In the genomic region with DNA sequence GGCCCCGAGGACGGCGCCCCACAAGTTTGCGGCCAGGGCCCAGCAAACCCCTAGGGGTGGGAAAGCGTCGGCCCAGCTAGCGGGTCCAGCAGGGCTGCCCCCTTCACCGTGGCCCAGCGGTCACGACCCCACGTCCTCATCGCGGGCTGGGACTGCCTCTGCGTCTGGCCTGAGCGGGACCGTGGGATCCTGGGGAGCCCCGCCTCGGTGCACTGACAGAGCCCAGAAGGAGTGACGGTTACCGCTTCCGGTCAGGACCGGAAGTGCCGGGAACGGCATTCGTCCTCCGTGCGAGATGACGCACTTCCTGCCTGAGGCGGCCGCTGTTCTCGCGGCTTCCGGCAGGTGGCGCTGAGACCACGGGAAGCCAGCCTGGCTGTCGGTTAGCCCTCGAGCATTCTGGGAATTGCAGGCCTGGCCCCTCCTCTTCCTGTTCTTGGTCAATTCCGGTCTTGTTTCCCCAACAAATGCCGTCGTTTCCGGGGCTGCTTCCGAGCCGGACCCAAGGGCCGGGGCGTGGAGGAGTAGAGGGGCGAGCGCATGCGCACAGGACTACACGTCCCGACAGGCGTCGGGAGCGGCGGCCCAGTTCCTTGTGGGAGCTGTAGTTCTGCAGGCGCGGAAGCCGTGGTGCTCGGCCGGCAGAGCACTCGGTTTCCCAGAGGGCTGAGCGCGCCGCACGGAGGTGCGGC, we compare ENCODE assay signal across 8 cellular contexts. TPM values are rescaled to one million over a fixed set of nuclear protein-coding genes. Genes with fewer than 3 reads are reported as not detected.
DNase-seq lines count a peak whose midpoint lies in the region; ATAC-seq and TF ChIP-seq lines count a peak whose summit lies in the region.

TSSC4 (plus strand) TSS at position 682 of the 692 bp plus-strand sequence. CDS start 1,884 bp downstream, outside the sequence.

- H3K4me3 Mint-ChIP-seq in activated CD4-positive, alpha-beta memory T cell treated with anti-CD3 and anti-CD28 coated beads for 36 hours = peak within 1 kb of the TSS; percentile 84

- no peaks in the 10 kb centered on the region for H3K9me3 Mint-ChIP-seq in activated CD4-positive, alpha-beta memory T cell treated with anti-CD3 and anti-CD28 coated beads for 36 hours

- DNase-seq in CD1c-positive myeloid dendritic cell (ENCODE audit: extremely low spot score) (peak; percentile 100), NCI-H82 (lab: John Stamatoyannopoulos, UW) (peak; percentile 99), dorsolateral prefrontal cortex (peak; percentile 98 to 99 (median 98)), right lobe of liver (peak; percentile 100)
- DNase-seq in activated CD4-positive, alpha-beta memory T cell treated with anti-CD3 and anti-CD28 coated beads for 36 hours = peak; percentile 99
- peak; percentile 97 to 99 for DNase-seq in stimulated activated CD4-positive, alpha-beta T cell treated with anti-CD3 and anti-CD28 coated beads, Interleukin-4, amount 100 ng/mL, for 48 hours (ENCODE audit: low read depth in 2 of 2)

- H3K4me1 Mint-ChIP-seq in activated CD4-positive, alpha-beta memory T cell treated with anti-CD3 and anti-CD28 coated beads for 36 hours (ENCODE audit: low read depth) = peaks cover 15% of the 10 kb centered on the region

- TF ChIP-seq POLR2A in right lobe of liver (IDR thresholded peaks at IDR 0.05) = peak; percentile 81

- H3K4me1 ChIP-seq in right lobe of liver = peaks cover 0 to 21% (median 7%) of the 10 kb centered on the region in 4 donors

- H3K9me3 ChIP-seq in right lobe of liver = no peaks in the 10 kb centered on the region

- peak within 1 kb of the TSS; percentile 65 to 100 (median 98) for H3K4me3 ChIP-seq in dorsolateral prefrontal cortex
- peak within 1 kb of the TSS; percentile 59 to 100 (median 92) for H3K4me3 ChIP-seq in right lobe of liver

- H3K27ac ChIP-seq in dorsolateral prefrontal cortex = peak within 1 kb of the TSS; percentile 68 to 99 (median 96)
- peak within 1 kb of the TSS; percentile 94 to 95 (median 94) for H3K27ac ChIP-seq in right lobe of liver

- H3K36me3 ChIP-seq in right lobe of liver = peaks cover 5 to 42% (median 13%) of the 10 kb centered on the region in 4 donors

- peak within 1 kb of the TSS; percentile 82 for H3K27ac Mint-ChIP-seq in activated CD4-positive, alpha-beta memory T cell treated with anti-CD3 and anti-CD28 coated beads for 36 hours

- WGBS in right lobe of liver (ENCODE audit: insufficient coverage, low coverage, low lambda C conversion rate, missing lambda C conversion rate) = 0% methylated on average over 16 of the region's 65 CpGs

- no peaks in the 10 kb centered on the region for H3K27me3 Mint-ChIP-seq in activated CD4-positive, alpha-beta memory T cell treated with anti-CD3 and anti-CD28 coated beads for 36 hours

- CTCF ChIA-PET in activated CD4-positive, alpha-beta memory T cell treated with anti-CD3 and anti-CD28 coated beads for 36 hours (lab: Charles Lee) = interaction anchor here (0.8 to 2.4 kb wide), 13 partner anchors 13 to 130 kb away, joined by 3 to 26 read pairs (median 4); partner anchors contain the start of genes C11orf21, CD81 and TSPAN32

- H3K27me3 ChIP-seq in dorsolateral prefrontal cortex (no peaks in the 10 kb centered on the region), right lobe of liver (no peaks in the 10 kb centered on the region)

- ATAC-seq in GM19395 (IDR thresholded peaks at IDR 0.05; ENCODE audit: unreplicated experiment) (peak; percentile 87), HG03571 (IDR thresholded peaks at IDR 0.05; ENCODE audit: unreplicated experiment) (peak; percentile 74), right lobe of liver (peak; percentile 86 to 91 (median 90))

- H3K36me3 Mint-ChIP-seq in activated CD4-positive, alpha-beta memory T cell treated with anti-CD3 and anti-CD28 coated beads for 36 hours = peaks cover 2% of the 10 kb centered on the region

- intact Hi-C loops in activated CD4-positive, alpha-beta memory T cell treated with anti-CD3 and anti-CD28 coated beads for 36 hours (cut with micrococcal nuclease) = loop anchor here (1.0 to 2.0 kb wide), 5 partner anchors 21 to 657 kb away; partner anchors contain the start of genes CARS1, CD81 and TSPAN32
- intact Hi-C loops in dorsolateral prefrontal cortex (cut with DNase I) (loop anchor here in 1 of 2 donors (1.0 to 5.0 kb wide), 2 partner anchors 93 to 131 kb away; no protein-coding TSS in a partner anchor), right lobe of liver (cut with DNase I) (no loop called here)

- TF ChIP-seq CTCF in dorsolateral prefrontal cortex (IDR thresholded peaks at IDR 0.05 in 54 of 56, conservative IDR thresholded peaks at IDR 0.05 in 2 of 56; ENCODE audit: low read depth in 1 of 56, partially characterized antibody in 56 of 56) (peak; percentile 95 to 100 (median 100)), right lobe of liver (IDR thresholded peaks at IDR 0.05) (peak; percentile 96 to 100 (median 100))

- POLR2A ChIA-PET in activated CD4-positive, alpha-beta memory T cell treated with anti-CD3 and anti-CD28 coated beads for 36 hours (lab: Charles Lee) = interaction anchor here (0.8 to 2.3 kb wide), 5 partner anchors 13 to 98 kb away, joined by 5 to 17 read pairs (median 5); partner anchors contain the start of genes C11orf21, CD81 and TSPAN32

RNA-seq across cellular contexts. Expression of gene TSSC4, which starts in this region (rescaled TPM):
- 10 to 100 TPM; 33.8 to 40.2 TPM for total RNA-seq in activated CD4-positive, alpha-beta memory T cell treated with anti-CD3 and anti-CD28 coated beads for 36 hours
- total RNA-seq in dorsolateral prefrontal cortex (10 to 100 TPM; 23.7 to 48.6 (median 34.3) TPM), right lobe of liver (10 to 100 TPM; 17.6 to 27.0 (median 19.5) TPM)

Comparison
In these comparisons a context has a peak if more than half of its experiments do, and no peak if none do; other contexts are left out.
1. Peak in every context shown above with its lines: DNase-seq, ATAC-seq, H3K4me3 ChIP-seq and H3K27ac ChIP-seq.